In the genomic region with DNA sequence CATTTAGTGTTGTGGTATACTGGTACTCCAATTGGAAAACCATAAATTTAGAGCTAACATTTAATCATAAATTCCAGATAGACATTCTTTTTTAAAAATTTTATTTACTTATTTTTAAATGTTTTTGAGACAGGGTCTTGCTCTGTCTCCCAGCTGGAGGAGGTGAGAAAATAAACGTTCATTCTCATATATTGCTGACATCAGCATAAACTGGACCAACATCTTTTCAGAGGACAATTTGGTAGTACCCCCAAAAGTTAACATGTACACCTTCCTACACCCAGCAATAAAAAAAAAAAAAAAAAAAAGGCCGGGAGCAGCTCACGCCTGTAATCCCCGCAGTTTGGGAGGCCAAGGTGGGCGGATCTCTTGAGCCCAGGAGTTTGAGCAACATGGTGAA, we compare ENCODE assay signal across 2 cellular contexts.
A peak's percentile ranks its signal among the peaks of the same experiment; 100 is the strongest.
TF ChIP-seq lines count a peak whose summit lies in the region.

No MANE protein-coding gene starts in this region.

TF ChIP-seq in HepG2, 621 proteins besides CTCF, POLR2A, EP300 and RAD21:
- TF ChIP-seq ZNF543 (CRISPR knock-in tag; IDR thresholded peaks at IDR 0.05) (no peak), MZF1 (CRISPR knock-in tag; IDR thresholded peaks at IDR 0.05; ENCODE audit: borderline replicate concordance) (no peak), ZNF773 (CRISPR knock-in tag; IDR thresholded peaks at IDR 0.05; ENCODE audit: borderline replicate concordance) (no peak), ZC3H13 (CRISPR knock-in tag; IDR thresholded peaks at IDR 0.05) (no peak), ZBTB43 (CRISPR knock-in tag; conservative IDR thresholded peaks at IDR 0.05) (no peak), MAFK (conservative IDR thresholded peaks at IDR 0.05 in 1 of 2, IDR thresholded peaks at IDR 0.05 in 1 of 2; ENCODE audit: low read length in 2 of 2) (peak; percentile 98 to 99), ZNF451 (CRISPR knock-in tag; IDR thresholded peaks at IDR 0.05) (no peak), ZNF83 (CRISPR knock-in tag; IDR thresholded peaks at IDR 0.05; ENCODE audit: borderline replicate concordance) (no peak), ZNF274 (CRISPR knock-in tag; IDR thresholded peaks at IDR 0.05) (no peak), MAX (IDR thresholded peaks at IDR 0.05) (no peak), CHD2 (IDR thresholded peaks at IDR 0.05; ENCODE audit: low read depth, low read length) (no peak), PHF21A (CRISPR knock-in tag; IDR thresholded peaks at IDR 0.05) (no peak), MAFF (IDR thresholded peaks at IDR 0.05; ENCODE audit: low read depth, low read length) (peak; percentile 98), ZZZ3 (CRISPR knock-in tag; IDR thresholded peaks at IDR 0.05; ENCODE audit: borderline replicate concordance) (no peak), TARDBP (CRISPR knock-in tag; IDR thresholded peaks at IDR 0.05) (no peak), KLF16 (CRISPR knock-in tag; IDR thresholded peaks at IDR 0.05) (no peak)
- TF ChIP-seq, protein P1, sequence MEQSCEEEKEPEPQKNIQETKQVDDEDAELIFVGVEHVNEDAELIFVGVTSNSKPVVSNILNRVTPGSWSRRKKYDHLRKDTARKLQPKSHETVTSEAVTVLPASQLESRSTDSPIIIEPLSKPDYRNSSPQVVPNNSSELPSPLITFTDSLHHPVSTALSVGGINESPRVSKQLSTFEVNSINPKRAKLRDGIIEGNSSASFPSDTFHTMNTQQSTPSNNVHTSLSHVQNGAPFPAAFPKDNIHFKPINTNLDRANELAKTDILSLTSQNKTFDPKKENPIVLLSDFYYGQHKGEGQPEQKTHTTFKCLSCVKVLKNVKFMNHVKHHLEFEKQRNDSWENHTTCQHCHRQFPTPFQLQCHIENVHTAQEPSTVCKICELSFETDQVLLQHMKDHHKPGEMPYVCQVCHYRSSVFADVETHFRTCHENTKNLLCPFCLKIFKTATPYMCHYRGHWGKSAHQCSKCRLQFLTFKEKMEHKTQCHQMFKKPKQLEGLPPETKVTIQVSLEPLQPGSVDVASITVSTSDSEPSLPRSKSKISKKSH (CRISPR knock-in tag; IDR thresholded peaks at IDR 0.05; ENCODE audit: borderline replicate concordance): no peak

TF ChIP-seq in K562, 482 proteins besides CTCF, POLR2A, EP300 and RAD21:
- TF ChIP-seq NBN (IDR thresholded peaks at IDR 0.05; ENCODE audit: low read depth) (no peak), MAFK (IDR thresholded peaks at IDR 0.05; ENCODE audit: low read length) (peak; percentile 99), ZNF316 (IDR thresholded peaks at IDR 0.05) (peak; percentile 97), ZC3H8 (IDR thresholded peaks at IDR 0.05) (no peak), KDM1A (IDR thresholded peaks at IDR 0.05) (no peak), ZNF121 (CRISPR knock-in tag; conservative IDR thresholded peaks at IDR 0.05) (no peak), RBFOX2 (IDR thresholded peaks at IDR 0.05; ENCODE audit: low read depth, low read length) (no peak), ZBTB33 (CRISPR knock-in tag; IDR thresholded peaks at IDR 0.05) (no peak), ARID4B (CRISPR knock-in tag; IDR thresholded peaks at IDR 0.05) (no peak), MAFF (IDR thresholded peaks at IDR 0.05; ENCODE audit: low read length) (peak; percentile 99), CEBPB (tag; IDR thresholded peaks at IDR 0.05) (no peak), MBD2 (IDR thresholded peaks at IDR 0.05; ENCODE audit: borderline replicate concordance, low read depth) (no peak), MAFG (tag; conservative IDR thresholded peaks at IDR 0.05) (peak; percentile 94), TCF7L2 (IDR thresholded peaks at IDR 0.05; ENCODE audit: low read depth, low read length) (no peak), C11orf30 (IDR thresholded peaks at IDR 0.05; ENCODE audit: low read depth) (peak; percentile 93), ZNF444 (CRISPR knock-in tag; IDR thresholded peaks at IDR 0.05) (no peak)
- TF ChIP-seq, protein P1 (CRISPR knock-in tag; IDR thresholded peaks at IDR 0.05): no peak
- TF ChIP-seq, protein P2, sequence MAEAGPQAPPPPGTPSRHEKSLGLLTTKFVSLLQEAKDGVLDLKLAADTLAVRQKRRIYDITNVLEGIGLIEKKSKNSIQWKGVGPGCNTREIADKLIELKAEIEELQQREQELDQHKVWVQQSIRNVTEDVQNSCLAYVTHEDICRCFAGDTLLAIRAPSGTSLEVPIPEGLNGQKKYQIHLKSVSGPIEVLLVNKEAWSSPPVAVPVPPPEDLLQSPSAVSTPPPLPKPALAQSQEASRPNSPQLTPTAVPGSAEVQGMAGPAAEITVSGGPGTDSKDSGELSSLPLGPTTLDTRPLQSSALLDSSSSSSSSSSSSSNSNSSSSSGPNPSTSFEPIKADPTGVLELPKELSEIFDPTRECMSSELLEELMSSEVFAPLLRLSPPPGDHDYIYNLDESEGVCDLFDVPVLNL (CRISPR knock-in tag; IDR thresholded peaks at IDR 0.05; ENCODE audit: low read depth): no peak
- TF ChIP-seq, protein P3, sequence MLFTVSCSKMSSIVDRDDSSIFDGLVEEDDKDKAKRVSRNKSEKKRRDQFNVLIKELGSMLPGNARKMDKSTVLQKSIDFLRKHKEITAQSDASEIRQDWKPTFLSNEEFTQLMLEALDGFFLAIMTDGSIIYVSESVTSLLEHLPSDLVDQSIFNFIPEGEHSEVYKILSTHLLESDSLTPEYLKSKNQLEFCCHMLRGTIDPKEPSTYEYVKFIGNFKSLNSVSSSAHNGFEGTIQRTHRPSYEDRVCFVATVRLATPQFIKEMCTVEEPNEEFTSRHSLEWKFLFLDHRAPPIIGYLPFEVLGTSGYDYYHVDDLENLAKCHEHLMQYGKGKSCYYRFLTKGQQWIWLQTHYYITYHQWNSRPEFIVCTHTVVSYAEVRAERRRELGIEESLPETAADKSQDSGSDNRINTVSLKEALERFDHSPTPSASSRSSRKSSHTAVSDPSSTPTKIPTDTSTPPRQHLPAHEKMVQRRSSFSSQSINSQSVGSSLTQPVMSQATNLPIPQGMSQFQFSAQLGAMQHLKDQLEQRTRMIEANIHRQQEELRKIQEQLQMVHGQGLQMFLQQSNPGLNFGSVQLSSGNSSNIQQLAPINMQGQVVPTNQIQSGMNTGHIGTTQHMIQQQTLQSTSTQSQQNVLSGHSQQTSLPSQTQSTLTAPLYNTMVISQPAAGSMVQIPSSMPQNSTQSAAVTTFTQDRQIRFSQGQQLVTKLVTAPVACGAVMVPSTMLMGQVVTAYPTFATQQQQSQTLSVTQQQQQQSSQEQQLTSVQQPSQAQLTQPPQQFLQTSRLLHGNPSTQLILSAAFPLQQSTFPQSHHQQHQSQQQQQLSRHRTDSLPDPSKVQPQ (CRISPR knock-in tag; IDR thresholded peaks at IDR 0.05; ENCODE audit: borderline replicate concordance): no peak
- TF ChIP-seq, protein P4, sequence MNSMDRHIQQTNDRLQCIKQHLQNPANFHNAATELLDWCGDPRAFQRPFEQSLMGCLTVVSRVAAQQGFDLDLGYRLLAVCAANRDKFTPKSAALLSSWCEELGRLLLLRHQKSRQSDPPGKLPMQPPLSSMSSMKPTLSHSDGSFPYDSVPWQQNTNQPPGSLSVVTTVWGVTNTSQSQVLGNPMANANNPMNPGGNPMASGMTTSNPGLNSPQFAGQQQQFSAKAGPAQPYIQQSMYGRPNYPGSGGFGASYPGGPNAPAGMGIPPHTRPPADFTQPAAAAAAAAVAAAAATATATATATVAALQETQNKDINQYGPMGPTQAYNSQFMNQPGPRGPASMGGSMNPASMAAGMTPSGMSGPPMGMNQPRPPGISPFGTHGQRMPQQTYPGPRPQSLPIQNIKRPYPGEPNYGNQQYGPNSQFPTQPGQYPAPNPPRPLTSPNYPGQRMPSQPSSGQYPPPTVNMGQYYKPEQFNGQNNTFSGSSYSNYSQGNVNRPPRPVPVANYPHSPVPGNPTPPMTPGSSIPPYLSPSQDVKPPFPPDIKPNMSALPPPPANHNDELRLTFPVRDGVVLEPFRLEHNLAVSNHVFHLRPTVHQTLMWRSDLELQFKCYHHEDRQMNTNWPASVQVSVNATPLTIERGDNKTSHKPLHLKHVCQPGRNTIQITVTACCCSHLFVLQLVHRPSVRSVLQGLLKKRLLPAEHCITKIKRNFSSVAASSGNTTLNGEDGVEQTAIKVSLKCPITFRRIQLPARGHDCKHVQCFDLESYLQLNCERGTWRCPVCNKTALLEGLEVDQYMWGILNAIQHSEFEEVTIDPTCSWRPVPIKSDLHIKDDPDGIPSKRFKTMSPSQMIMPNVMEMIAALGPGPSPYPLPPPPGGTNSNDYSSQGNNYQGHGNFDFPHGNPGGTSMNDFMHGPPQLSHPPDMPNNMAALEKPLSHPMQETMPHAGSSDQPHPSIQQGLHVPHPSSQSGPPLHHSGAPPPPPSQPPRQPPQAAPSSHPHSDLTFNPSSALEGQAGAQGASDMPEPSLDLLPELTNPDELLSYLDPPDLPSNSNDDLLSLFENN (IDR thresholded peaks at IDR 0.05; ENCODE audit: low read depth in 2 of 2, low read length in 2 of 2): no peak
TF ChIP-seq in K562: peak in this region for 5.
